In the genomic region with DNA sequence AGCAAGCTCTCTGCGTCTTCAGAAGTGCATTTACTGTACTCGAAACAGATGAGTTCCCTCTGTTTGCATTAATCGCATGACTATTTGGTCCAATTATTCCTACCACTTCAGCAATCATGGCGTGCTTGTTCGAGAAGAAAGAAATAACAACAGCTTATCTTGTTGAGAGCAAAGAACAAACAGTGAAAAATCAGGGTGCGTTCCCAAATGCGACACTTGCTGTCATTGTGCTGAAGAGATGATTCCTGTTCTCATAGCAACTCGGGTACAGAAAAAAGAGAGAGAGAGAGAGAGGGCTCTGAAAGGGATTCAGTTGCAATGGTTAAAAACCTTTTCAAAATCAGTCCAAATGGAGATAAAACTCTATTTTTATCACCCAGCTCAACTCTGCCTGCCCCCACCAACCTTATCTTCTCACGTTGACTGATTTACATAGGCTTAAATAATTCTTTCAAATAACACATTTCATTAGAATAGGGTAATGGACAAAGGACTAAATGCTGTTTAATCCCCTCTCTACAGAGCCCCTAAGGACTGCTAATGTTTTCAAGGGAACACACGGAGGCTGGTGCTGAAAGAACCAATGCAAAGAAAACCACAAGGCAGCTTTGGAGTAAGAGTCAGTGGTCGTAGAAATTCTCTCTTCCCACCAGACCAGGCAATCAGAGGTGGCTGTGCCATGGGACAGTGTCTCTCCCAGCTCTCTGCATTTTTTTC, we compare ENCODE assay signal across 21 cellular contexts.
DNase-seq lines count a peak whose midpoint lies in the region; ATAC-seq and TF ChIP-seq lines count a peak whose summit lies in the region.
"Had no signal": no experiment of that assay in that cellular context is flagged by ENCODE, and none has a peak within 500 bp of the region (broad histone marks: within the 10 kb centered on the region; RNA-seq: fewer than 3 reads in every experiment).

No MANE protein-coding gene starts in this region.

- no peak overlapping the region for H3K4me3 Mint-ChIP-seq in neural progenitor cell
- H3K4me3 Mint-ChIP-seq: activated CD4-positive, alpha-beta T cell treated with anti-CD3 and anti-CD28 coated beads, Interleukin-2, amount 10 ng/mL, durations not matched to agents 7 days and 5 days; dendritic cell treated with granulocyte-macrophage colony-stimulating factor and Interleukin-4, amounts not matched to agents 40 ng/mL and 50 ng/mL, for 4 days; T-helper 2 cell treated with Interferon-gamma antibody and Interleukin-4, amounts not matched to agents 5 μg/mL and 100 μg/mL, for 36 hours had no signal

- peaks cover 14% of the 10 kb centered on the region for H3F3A ChIP-seq in neural progenitor cell (ENCODE audit: low read depth)

- H3K9me3 Mint-ChIP-seq in neural progenitor cell, result no peaks in the 10 kb centered on the region
- H3K9me3 Mint-ChIP-seq: activated CD4-positive, alpha-beta T cell treated with anti-CD3 and anti-CD28 coated beads, Interleukin-2, amount 10 ng/mL, durations not matched to agents 7 days and 5 days; dendritic cell treated with granulocyte-macrophage colony-stimulating factor and Interleukin-4, amounts not matched to agents 40 ng/mL and 50 ng/mL, for 4 days; T-helper 2 cell treated with Interferon-gamma antibody and Interleukin-4, amounts not matched to agents 5 μg/mL and 100 μg/mL, for 36 hours had no signal

- peaks cover 17% of the 10 kb centered on the region for H3K4me1 ChIP-seq in neural progenitor cell
- H3K4me1 ChIP-seq: prostate gland, upper lobe of right lung had no signal

- H3K9ac ChIP-seq in neural progenitor cell, result no peak overlapping the region

- no peak overlapping the region for H3K27ac Mint-ChIP-seq in neural progenitor cell
- H3K27ac Mint-ChIP-seq: activated CD4-positive, alpha-beta T cell treated with anti-CD3 and anti-CD28 coated beads, Interleukin-2, amount 10 ng/mL, durations not matched to agents 7 days and 5 days; dendritic cell treated with granulocyte-macrophage colony-stimulating factor and Interleukin-4, amounts not matched to agents 40 ng/mL and 50 ng/mL, for 4 days; T-helper 2 cell treated with Interferon-gamma antibody and Interleukin-4, amounts not matched to agents 5 μg/mL and 100 μg/mL, for 36 hours had no signal

- H3K27me3 ChIP-seq in neural progenitor cell, result no peaks in the 10 kb centered on the region
- H3K27me3 ChIP-seq: neutrophil had no signal

- H3K4me2 ChIP-seq in neural progenitor cell, result peak overlapping the region; percentile 71

- peak overlapping the region; percentile 18 for H2AFZ ChIP-seq in neural progenitor cell (replicated peaks)

- H3K27ac ChIP-seq in neural progenitor cell, result peak overlapping the region; percentile 57
- H3K27ac ChIP-seq: cardiac muscle cell, neutrophil, prostate gland, upper lobe of right lung, VCaP had no signal

- H3K27me3 Mint-ChIP-seq in neural progenitor cell (ENCODE audit: insufficient read depth, low read depth), result peaks cover 3% of the 10 kb centered on the region

- H3K4me3 ChIP-seq in neural progenitor cell, result no peak overlapping the region
- H3K4me3 ChIP-seq: cardiac muscle cell, prostate gland, upper lobe of right lung had no signal

- no peaks in the 10 kb centered on the region for H3K36me3 Mint-ChIP-seq in neural progenitor cell

- no peaks in the 10 kb centered on the region for H3K79me2 ChIP-seq in neural progenitor cell (ENCODE audit: low read depth)

- peaks cover 11% of the 10 kb centered on the region for H3K4me1 Mint-ChIP-seq in neural progenitor cell
- H3K4me1 Mint-ChIP-seq: activated CD4-positive, alpha-beta T cell treated with anti-CD3 and anti-CD28 coated beads, Interleukin-2, amount 10 ng/mL, durations not matched to agents 7 days and 5 days had no signal

- H3K36me3 ChIP-seq in neural progenitor cell, result no peaks in the 10 kb centered on the region
- H3K36me3 ChIP-seq: cardiac muscle cell, neutrophil, prostate gland, upper lobe of right lung had no signal

- no peaks in the 10 kb centered on the region for H4K20me1 ChIP-seq in neural progenitor cell (ENCODE audit: low read depth)

- no peaks in the 10 kb centered on the region for H3K9me3 ChIP-seq in neural progenitor cell (ENCODE audit: low read depth)
- H3K9me3 ChIP-seq: neutrophil, prostate gland, upper lobe of right lung had no signal

- ATAC-seq in GM21825 (IDR thresholded peaks at IDR 0.05; ENCODE audit: unreplicated experiment), result no peak
- ATAC-seq in GM19455 (IDR thresholded peaks at IDR 0.05; ENCODE audit: unreplicated experiment), result no peak
- ATAC-seq: upper lobe of right lung had no signal

- TF ChIP-seq CTCF in neural progenitor cell (IDR thresholded peaks at IDR 0.05), result no peak

- DNase-seq in DMS53 (lab: John Stamatoyannopoulos, UW), result peak; percentile 94
- peak; percentile 51 to 89 (median 84) for DNase-seq in NCI-H1417 (lab: John Stamatoyannopoulos, UW)
- DNase-seq in NCI-H748 (lab: John Stamatoyannopoulos, UW; ENCODE audit: unreplicated experiment), result peak; percentile 87
- peak; percentile 65 for DNase-seq in neural progenitor cell (ENCODE audit: low spot score)
- no peak for DNase-seq in NCI-H69 (lab: John Stamatoyannopoulos, UW)
- no peak for DNase-seq in T-helper 9 cell
- DNase-seq: activated CD4-positive, alpha-beta T cell treated with anti-CD3 and anti-CD28 coated beads, Interleukin-2, amount 10 ng/mL, durations not matched to agents 7 days and 5 days; activated naive CD4-positive, alpha-beta T cell treated with anti-CD3 and anti-CD28 coated beads, Interleukin-2, amount 50 U/mL, for 16 hours; EL; mammary epithelial cell; NCI-H146; stimulated activated CD8-positive, alpha-beta memory T cell treated with anti-CD3 and anti-CD28 coated beads, Interleukin-4, amount 100 ng/mL, for 48 hours; upper lobe of right lung had no signal

Comparison
In these comparisons a context has a peak if more than half of its experiments do, and no peak if none do; other contexts are left out.
1. DNase-seq: peak in DMS53 (single experiment), NCI-H1417 (3 of 3), NCI-H748 (single experiment) and neural progenitor cell (single experiment); none in NCI-H69 (single experiment) and T-helper 9 cell (single experiment).